Comparison of ENCODE assay signal across 12 cellular contexts in genomic region chr12:12608557-12608957, GRCh38. TPM values are rescaled to one million over a fixed set of nuclear protein-coding genes. Genes with fewer than 3 reads are reported as not detected.
DNase-seq lines count a peak whose midpoint lies in the region; ATAC-seq, FAIRE-seq and TF ChIP-seq lines count a peak whose summit lies in the region.
"Had no signal": no experiment of that assay in that cellular context is flagged by ENCODE, and none has a peak within 500 bp of the region (broad histone marks: within the 10 kb centered on the region; RNA-seq: fewer than 3 reads in every experiment).

No MANE protein-coding gene starts in this region.

- H3K27ac ChIP-seq in GM12878 (ENCODE audit: control insufficient read depth, insufficient read depth) (no peak overlapping the region), upper lobe of right lung (no peak overlapping the region)
- H3K27ac ChIP-seq: SJSA1 had no signal

- FAIRE-seq in GM12878 (lab: Jason Lieb, UNC) = no peak
- FAIRE-seq: HTR-8/SVneo had no signal

- DNase-seq in activated naive CD4-positive, alpha-beta T cell treated with anti-CD3 and anti-CD28 coated beads for 36 hours = peak; percentile 60
- DNase-seq in activated naive CD4-positive, alpha-beta T cell treated with Interleukin-2 at 50 U/mL for 16 hours = no peak
- DNase-seq in LHCN-M2 (ENCODE audit: low read depth) (peak; percentile 6), GM12878 (ENCODE audit: low read depth, low spot score) (peak; percentile 57), renal cortical epithelial cell (ENCODE audit: low read depth) (peak; percentile 12), HuH-7.5 (ENCODE audit: low spot score) (no peak), upper lobe of right lung (no peak)
- DNase-seq: activated naive CD4-positive, alpha-beta T cell treated with anti-CD3 and anti-CD28 coated beads, Interleukin-2, amount 10 ng/mL, durations not matched to agents 7 days and 5 days; naive B cell had no signal

- H3K27me3 ChIP-seq in GM12878 (replicated peaks in 1 of 2; ENCODE audit: control insufficient read depth in 2 of 2, insufficient read depth in 2 of 2, low read length in 1 of 2) = no peaks in the 10 kb centered on the region
- no peaks in the 10 kb centered on the region for H3K27me3 ChIP-seq in upper lobe of right lung
- H3K27me3 ChIP-seq: SJSA1 had no signal

- POLR2A ChIA-PET in GM12878 (lab: Charles Lee) = interaction anchor here (0.6 to 1.5 kb wide), 7 partner anchors 25 to 232 kb away, joined by 3 to 5 read pairs (median 4); partner anchors contain the start of gene DUSP16

- no peaks in the 10 kb centered on the region for H3K9me3 Mint-ChIP-seq in activated naive CD4-positive, alpha-beta T cell treated with anti-CD3 and anti-CD28 coated beads for 36 hours
- H3K9me3 Mint-ChIP-seq: activated naive CD4-positive, alpha-beta T cell treated with anti-CD3 and anti-CD28 coated beads, Interleukin-2, amount 10 ng/mL, durations not matched to agents 7 days and 5 days; naive B cell had no signal

- peaks cover 12% of the 10 kb centered on the region for H3K79me2 ChIP-seq in GM12878 (ENCODE audit: control insufficient read depth, insufficient read depth, low read length)

- no peaks in the 10 kb centered on the region for H3K36me3 ChIP-seq in GM12878 (ENCODE audit: control insufficient read depth in 2 of 2, insufficient read depth in 2 of 2, low read length in 1 of 2)
- no peaks in the 10 kb centered on the region for H3K36me3 ChIP-seq in upper lobe of right lung
- H3K36me3 ChIP-seq: SJSA1 had no signal

- TF ChIP-seq POLR2A in GM12878 (IDR thresholded peaks at IDR 0.05; ENCODE audit: low read depth, low read length) = no peak

- WGBS in GM12878 (ENCODE audit: insufficient coverage, insufficient replicate concordance, low lambda C conversion rate, missing lambda C conversion rate) = 36% methylated on average over 1 of the region's 1 CpG

- RAD21 ChIA-PET in GM12878 (lab: Charles Lee; ENCODE audit: unreplicated experiment) = interaction anchor here (0.7 to 5.2 kb wide), 26 partner anchors 9 to 275 kb away, joined by 3 to 103 read pairs (median 4); partner anchors contain the start of genes BORCS5 and DUSP16

- no peak for TF ChIP-seq EP300 in GM12878 (IDR thresholded peaks at IDR 0.05; ENCODE audit: borderline replicate concordance in 1 of 2, control insufficient read depth in 1 of 2, low read depth in 2 of 2, low read length in 2 of 2)

- H3K4me1 ChIP-seq in GM12878 (ENCODE audit: control insufficient read depth, insufficient read depth, low read length) = peaks cover 23% of the 10 kb centered on the region
- H3K4me1 ChIP-seq in upper lobe of right lung = peaks cover 17% of the 10 kb centered on the region

- H3K9me3 ChIP-seq in GM12878 (replicated peaks; ENCODE audit: control insufficient read depth, insufficient read depth, low read length) (no peaks in the 10 kb centered on the region), upper lobe of right lung (no peaks in the 10 kb centered on the region)
- H3K9me3 ChIP-seq: SJSA1 had no signal

- H4K20me1 ChIP-seq in GM12878 (ENCODE audit: control insufficient read depth, insufficient read depth) = no peaks in the 10 kb centered on the region

- peaks cover 7% of the 10 kb centered on the region for H3K36me3 Mint-ChIP-seq in activated naive CD4-positive, alpha-beta T cell treated with anti-CD3 and anti-CD28 coated beads for 36 hours (ENCODE audit: low read depth)

- in situ Hi-C loops in GM12878 (cut with MboI) = no loop called here

- no peak overlapping the region for H3K4me3 Mint-ChIP-seq in activated naive CD4-positive, alpha-beta T cell treated with anti-CD3 and anti-CD28 coated beads for 36 hours
- H3K4me3 Mint-ChIP-seq: activated naive CD4-positive, alpha-beta T cell treated with anti-CD3 and anti-CD28 coated beads, Interleukin-2, amount 10 ng/mL, durations not matched to agents 7 days and 5 days had no signal

- intact Hi-C loops in activated naive CD4-positive, alpha-beta T cell treated with anti-CD3 and anti-CD28 coated beads for 36 hours (cut with micrococcal nuclease) = loop anchor here (1.0 to 5.0 kb wide), 3 partner anchors 232 to 572 kb away; partner anchors contain the start of gene BCL2L14
- intact Hi-C loops in GM12878 (cut with micrococcal nuclease; ENCODE audit: unreplicated experiment) (loop anchor here (1.0 to 5.0 kb wide), 2 partner anchors 131 to 232 kb away; no protein-coding TSS in a partner anchor), upper lobe of right lung (cut with DNase I) (no loop called here)

- SMC1A ChIA-PET in GM12878 (lab: Charles Lee; ENCODE audit: uncharacterized antibody, unreplicated experiment) = interaction anchor here (0.8 to 4.9 kb wide), 33 partner anchors 17 to 523 kb away, joined by 3 to 102 read pairs (median 5); partner anchors contain the start of genes BORCS5 and DUSP16

- peak; percentile 92 for TF ChIP-seq RAD21 in GM12878 (IDR thresholded peaks at IDR 0.05; ENCODE audit: insufficient read depth, low read depth, low read length)

- ATAC-seq in GM12878 (peak; percentile 36), HG03025 (IDR thresholded peaks at IDR 0.05; ENCODE audit: low FRiP score, unreplicated experiment) (no peak), upper lobe of right lung (no peak)

- no peak overlapping the region for H3K9ac ChIP-seq in GM12878 (ENCODE audit: control insufficient read depth, insufficient read depth, low read length)

- BruUV-seq in GM12878 (replicated peaks; lab: Mats Ljungman, UMichigan) = no TSS peak

- no peak overlapping the region for H3K4me2 ChIP-seq in GM12878 (ENCODE audit: control insufficient read depth, insufficient read depth)

- H3K4me1 Mint-ChIP-seq in activated naive CD4-positive, alpha-beta T cell treated with anti-CD3 and anti-CD28 coated beads for 36 hours (ENCODE audit: low read depth) = peaks cover 38% of the 10 kb centered on the region

- no peak overlapping the region for H3K4me3 ChIP-seq in GM12878
- H3K4me3 ChIP-seq in upper lobe of right lung = no peak overlapping the region
- H3K4me3 ChIP-seq: SJSA1 had no signal

- peak overlapping the region; percentile 48 for H3K27ac Mint-ChIP-seq in activated naive CD4-positive, alpha-beta T cell treated with anti-CD3 and anti-CD28 coated beads for 36 hours
- H3K27ac Mint-ChIP-seq: activated naive CD4-positive, alpha-beta T cell treated with anti-CD3 and anti-CD28 coated beads, Interleukin-2, amount 10 ng/mL, durations not matched to agents 7 days and 5 days had no signal

- peak overlapping the region; percentile 71; the same call in 1 of the 2 replicates for H2AFZ ChIP-seq in GM12878 (ENCODE audit: control insufficient read depth, low read depth, low read length)

- peak; percentile 49 to 81 (median 53); a peak in 4 of 6 replicates for TF ChIP-seq CTCF in GM12878 (IDR thresholded peaks at IDR 0.05 in 2 of 3, conservative IDR thresholded peaks at IDR 0.05 in 1 of 3; ENCODE audit: control insufficient read depth in 2 of 3, extremely low read depth in 1 of 3, insufficient read depth in 1 of 3, low read depth in 3 of 3, low read length in 3 of 3)
- TF ChIP-seq CTCF in upper lobe of right lung (IDR thresholded peaks at IDR 0.05) = no peak

- CTCF ChIA-PET in activated naive CD4-positive, alpha-beta T cell treated with anti-CD3 and anti-CD28 coated beads for 36 hours (lab: Charles Lee) = interaction anchor here (0.7 to 1.1 kb wide), 4 partner anchors 45 to 231 kb away, joined by 3 to 10 read pairs (median 4); no protein-coding TSS in a partner anchor
- CTCF ChIA-PET in GM12878 (lab: Yijun Ruan, JAX) = interaction anchor here (0.6 to 4.4 kb wide), 24 partner anchors 9 to 527 kb away, joined by 3 to 70 read pairs (median 6); partner anchors contain the start of gene DUSP16

- H3K27me3 Mint-ChIP-seq in activated naive CD4-positive, alpha-beta T cell treated with anti-CD3 and anti-CD28 coated beads for 36 hours (ENCODE audit: low read depth) = no peaks in the 10 kb centered on the region
- H3K27me3 Mint-ChIP-seq: naive B cell had no signal

RNA-seq across cellular contexts. Expression of gene CREBL2, which starts 3.1 kb away (rescaled TPM):
- 10 to 100 TPM; 15.6 to 16.1 TPM for total RNA-seq in activated naive CD4-positive, alpha-beta T cell treated with anti-CD3 and anti-CD28 coated beads for 36 hours
- total RNA-seq in LHCN-M2 (2014; rRNA removed) (27.3 and 33.7 TPM in 2 replicates), GM12878 (2014; rRNA removed) (17.7 and 23.0 TPM in 2 replicates), GM12878 (2014; rRNA removed; fragmentation: Illumina TruSeq; extraction: Trizol) (13.9 and 14.2 TPM in 2 replicates), GM12878 (2021) (11.4 and 11.9 TPM in 2 replicates), renal cortical epithelial cell (24.5 and 39.4 TPM in 2 replicates), upper lobe of right lung (42.8 TPM)
- polyA plus RNA-seq in LHCN-M2 (2012) = 13.7 TPM
- total RNA-seq in GM12878 (2013; cell fraction: nucleolus; rRNA removed) = 17.2 and 18.1 TPM in 2 replicates
- polyA plus RNA-seq in GM12878 (2011; ENCODE audit: low read depth) = 5.5 TPM
- polyA plus RNA-seq in GM12878 (2011; rRNA removed) (19.1 and 28.4 TPM in 2 replicates), GM12878 (2014; fragmentation: Illumina TruSeq; extraction: Trizol) (13.1 and 15.5 TPM in 2 replicates), GM12878 (2014; fragmentation: Nextera tagmentation; extraction: Ambion mirVana) (1 to 10 TPM; 4.6 to 5.2 TPM), GM12878 (2014; rRNA removed) (10.1 and 10.7 TPM in 2 replicates), GM12878 (2016; fragmentation: Nextera tagmentation; extraction: Ambion mirVana) (10 to 100 TPM; 14.9 to 15.6 TPM)
- polyA plus RNA-seq in GM12878 (2011; cell fraction: cytosol; rRNA removed) = 10.0 and 11.6 TPM in 2 replicates
- polyA plus RNA-seq in GM12878 (2011; cell fraction: nucleus; rRNA removed) = 5.3 and 6.3 TPM in 2 replicates
- 7.0 and 11.6 TPM in 2 replicates for polyA plus RNA-seq in GM12878 (2012)
- polyA minus RNA-seq in GM12878 (2011; rRNA and poly(A)+ RNA removed) = 14.8 and 17.3 TPM in 2 replicates
- polyA minus RNA-seq in GM12878 (2011; cell fraction: cytosol; rRNA and poly(A)+ RNA removed) = 4.9 and 6.1 TPM in 2 replicates
- 6.2 and 9.1 TPM in 2 replicates for polyA minus RNA-seq in GM12878 (2011; cell fraction: nucleus; rRNA and poly(A)+ RNA removed)

RNA-seq across cellular contexts. Expression of gene DUSP16, which starts 45.9 kb away (rescaled TPM):
- total RNA-seq in activated naive CD4-positive, alpha-beta T cell treated with anti-CD3 and anti-CD28 coated beads for 36 hours = 10 to 100 TPM; 45.7 to 47.2 TPM
- total RNA-seq in LHCN-M2 (2014; rRNA removed) = 0.58 and 0.80 TPM in 2 replicates
- polyA plus RNA-seq in LHCN-M2 (2012) = 1.6 TPM
- 142 and 202 TPM in 2 replicates for total RNA-seq in GM12878 (2013; cell fraction: nucleolus; rRNA removed)
- 25.1 and 27.3 TPM in 2 replicates for total RNA-seq in GM12878 (2014; rRNA removed)
- total RNA-seq in GM12878 (2014; rRNA removed; fragmentation: Illumina TruSeq; extraction: Trizol) = 33.0 and 33.9 TPM in 2 replicates
- 41.6 and 44.2 TPM in 2 replicates for total RNA-seq in GM12878 (2021)
- polyA plus RNA-seq in GM12878 (2011; ENCODE audit: low read depth) = 17.2 TPM
- 75.3 and 85.8 TPM in 2 replicates for polyA plus RNA-seq in GM12878 (2011; rRNA removed)
- 42.0 and 85.2 TPM in 2 replicates for polyA plus RNA-seq in GM12878 (2011; cell fraction: cytosol; rRNA removed)
- 28.8 and 32.3 TPM in 2 replicates for polyA plus RNA-seq in GM12878 (2011; cell fraction: nucleus; rRNA removed)
- polyA plus RNA-seq in GM12878 (2012) = 21.7 and 33.5 TPM in 2 replicates
- polyA plus RNA-seq in GM12878 (2014; fragmentation: Illumina TruSeq; extraction: Trizol) = 36.0 and 39.4 TPM in 2 replicates
- polyA plus RNA-seq in GM12878 (2014; fragmentation: Nextera tagmentation; extraction: Ambion mirVana) = 1 to 10 TPM; 3.9 to 5.0 TPM
- polyA plus RNA-seq in GM12878 (2014; rRNA removed) = 24.4 and 28.5 TPM in 2 replicates
- polyA plus RNA-seq in GM12878 (2016; fragmentation: Nextera tagmentation; extraction: Ambion mirVana) = 1 to 10 TPM; 8.5 to 9.7 TPM
- 89.2 and 103 TPM in 2 replicates for polyA minus RNA-seq in GM12878 (2011; rRNA and poly(A)+ RNA removed)
- 32.7 and 33.5 TPM in 2 replicates for polyA minus RNA-seq in GM12878 (2011; cell fraction: cytosol; rRNA and poly(A)+ RNA removed)
- 24.2 and 25.1 TPM in 2 replicates for polyA minus RNA-seq in GM12878 (2011; cell fraction: nucleus; rRNA and poly(A)+ RNA removed)
- total RNA-seq in renal cortical epithelial cell = 22.4 and 24.7 TPM in 2 replicates
- total RNA-seq in upper lobe of right lung = 50.6 TPM

Comparison
In these comparisons a context has a peak if more than half of its experiments do, and no peak if none do; other contexts are left out.
1. DNase-seq: peak in activated naive CD4-positive, alpha-beta T cell treated with anti-CD3 and anti-CD28 coated beads for 36 hours (single experiment), LHCN-M2 (single experiment), GM12878 (single experiment) and renal cortical epithelial cell (single experiment); none in activated naive CD4-positive, alpha-beta T cell treated with Interleukin-2 at 50 U/mL for 16 hours (single experiment), HuH-7.5 (single experiment) and upper lobe of right lung (single experiment).
2. RNA of gene DUSP16, which starts 45.9 kb away (total RNA-seq): 50.6 TPM in upper lobe of right lung (single experiment), 45.7 to 47.2 TPM in activated naive CD4-positive, alpha-beta T cell treated with anti-CD3 and anti-CD28 coated beads for 36 hours, 25.1 to 202 TPM in GM12878 and 22.4 to 24.7 TPM in renal cortical epithelial cell; 0.58 to 0.80 TPM in LHCN-M2; every median in the first group is over 10 times any median in the second.